Comparison of ENCODE assay signal across 9 cellular contexts in genomic region chr1:17406760-17407475, GRCh38. TPM values are rescaled to one million over a fixed set of nuclear protein-coding genes. Genes with fewer than 3 reads are reported as not detected.
"Had no signal": no experiment of that assay in that cellular context is flagged by ENCODE, and none has a peak within 500 bp of the region (broad histone marks: within the 10 kb centered on the region; RNA-seq: fewer than 3 reads in every experiment).

No MANE protein-coding gene starts in this region.

RNA-seq across cellular contexts. Expression of gene PADI6, which starts 34.9 kb away (rescaled TPM):
- total RNA-seq: activated B cell treated with CpG ODN at 0.5 μM for 24 hours; activated CD4-positive, alpha-beta memory T cell treated with anti-CD3 and anti-CD28 coated beads for 36 hours; activated T-cell treated with anti-CD3 and anti-CD28 coated beads, Interleukin-2, amount 50 U/mL, for 4 hours; activated T-helper 1 cell treated with anti-CD3 and anti-CD28 coated beads, Interleukin-12 subunit alpha, Interleukin-12 subunit beta, Interleukin-2, Interleukin-4 antibody, amounts not matched to agents 30 ng/mL and 10 ng/mL and 1 ng/mL, durations not matched to agents 14 hours and 24 hours and 36 hours; aorta; NCI-H460; RPMI7951; SK-MEL-5; T-cell had no signal
- polyA plus RNA-seq: aorta had no signal
